Comparison of ENCODE assay signal across 13 cellular contexts in genomic region chr1:48499211-48499610, GRCh38. TPM values are rescaled to one million over a fixed set of nuclear protein-coding genes. Genes with fewer than 3 reads are reported as not detected.
"Had no signal": no experiment of that assay in that cellular context is flagged by ENCODE, and none has a peak within 500 bp of the region (broad histone marks: within the 10 kb centered on the region; RNA-seq: fewer than 3 reads in every experiment).

No MANE protein-coding gene starts in this region.

- H3K9me3 ChIP-seq: Peyer's patch, SJSA1 had no signal

- DNase-seq: activated effector memory CD4-positive, alpha-beta T cell treated with Interleukin-2 at 50 U/mL for 16 hours; central memory CD4-positive, alpha-beta T cell; NCI-H187 treated with DMSO at 0.1 percent for 48 hours; NCI-H2081 treated with DMSO at 0.1 percent for 48 hours; SW 1271 had no signal

- H3K4me3 Mint-ChIP-seq: activated CD8-positive, alpha-beta T cell treated with anti-CD3 and anti-CD28 coated beads, Interleukin-2, amount 10 ng/mL, durations not matched to agents 7 days and 5 days; activated naive CD4-positive, alpha-beta T cell treated with anti-CD3 and anti-CD28 coated beads, Interleukin-2, amount 50 U/mL, for 24 hours; activated T-cell treated with anti-CD3 and anti-CD28 coated beads, Interleukin-2, amount 50 U/mL, for 24 hours; activated T-helper 1 cell treated with anti-CD3 and anti-CD28 coated beads, Interleukin-12 subunit alpha, Interleukin-12 subunit beta, Interleukin-2, Interleukin-4 antibody, amounts not matched to agents 30 ng/mL and 10 ng/mL and 1 ng/mL, durations not matched to agents 14 hours and 24 hours and 36 hours; T-helper 1 cell treated with Interleukin-12 subunit alpha and Interleukin-12 subunit beta and Interleukin-4 antibody, amounts not matched to agents 30 μg/mL and 1 μg/mL, for 36 hours had no signal

- H3K27ac ChIP-seq: Peyer's patch, SJSA1 had no signal

- H3K36me3 Mint-ChIP-seq: activated naive CD4-positive, alpha-beta T cell treated with anti-CD3 and anti-CD28 coated beads, Interleukin-2, amount 50 U/mL, for 24 hours; WTC11 had no signal

- H3K9me3 Mint-ChIP-seq: activated naive CD4-positive, alpha-beta T cell treated with anti-CD3 and anti-CD28 coated beads, Interleukin-2, amount 50 U/mL, for 24 hours; activated T-cell treated with anti-CD3 and anti-CD28 coated beads, Interleukin-2, amount 50 U/mL, for 24 hours; activated T-helper 1 cell treated with anti-CD3 and anti-CD28 coated beads, Interleukin-12 subunit alpha, Interleukin-12 subunit beta, Interleukin-2, Interleukin-4 antibody, amounts not matched to agents 30 ng/mL and 10 ng/mL and 1 ng/mL, durations not matched to agents 14 hours and 24 hours and 36 hours; T-helper 1 cell treated with Interleukin-12 subunit alpha and Interleukin-12 subunit beta and Interleukin-4 antibody, amounts not matched to agents 30 μg/mL and 1 μg/mL, for 36 hours had no signal

- H3K27ac Mint-ChIP-seq: activated CD8-positive, alpha-beta T cell treated with anti-CD3 and anti-CD28 coated beads, Interleukin-2, amount 10 ng/mL, durations not matched to agents 7 days and 5 days; activated naive CD4-positive, alpha-beta T cell treated with anti-CD3 and anti-CD28 coated beads, Interleukin-2, amount 50 U/mL, for 24 hours; activated T-cell treated with anti-CD3 and anti-CD28 coated beads, Interleukin-2, amount 50 U/mL, for 24 hours; activated T-helper 1 cell treated with anti-CD3 and anti-CD28 coated beads, Interleukin-12 subunit alpha, Interleukin-12 subunit beta, Interleukin-2, Interleukin-4 antibody, amounts not matched to agents 30 ng/mL and 10 ng/mL and 1 ng/mL, durations not matched to agents 14 hours and 24 hours and 36 hours; T-helper 1 cell treated with Interleukin-12 subunit alpha and Interleukin-12 subunit beta and Interleukin-4 antibody, amounts not matched to agents 30 μg/mL and 1 μg/mL, for 36 hours had no signal

- H3K27me3 Mint-ChIP-seq: activated naive CD4-positive, alpha-beta T cell treated with anti-CD3 and anti-CD28 coated beads, Interleukin-2, amount 50 U/mL, for 24 hours had no signal

- H3K4me3 ChIP-seq: Peyer's patch, SJSA1 had no signal

- H3K4me1 ChIP-seq: SJSA1 had no signal

- H3K36me3 ChIP-seq: Peyer's patch, SJSA1 had no signal

- H3K27me3 ChIP-seq: Peyer's patch, SJSA1 had no signal

RNA-seq across cellular contexts. Expression of gene SPATA6, which starts 27.2 kb away (rescaled TPM):
- total RNA-seq: SJSA1 had no signal
